ENCODE assay signal across 9 cellular contexts in the genomic region with DNA sequence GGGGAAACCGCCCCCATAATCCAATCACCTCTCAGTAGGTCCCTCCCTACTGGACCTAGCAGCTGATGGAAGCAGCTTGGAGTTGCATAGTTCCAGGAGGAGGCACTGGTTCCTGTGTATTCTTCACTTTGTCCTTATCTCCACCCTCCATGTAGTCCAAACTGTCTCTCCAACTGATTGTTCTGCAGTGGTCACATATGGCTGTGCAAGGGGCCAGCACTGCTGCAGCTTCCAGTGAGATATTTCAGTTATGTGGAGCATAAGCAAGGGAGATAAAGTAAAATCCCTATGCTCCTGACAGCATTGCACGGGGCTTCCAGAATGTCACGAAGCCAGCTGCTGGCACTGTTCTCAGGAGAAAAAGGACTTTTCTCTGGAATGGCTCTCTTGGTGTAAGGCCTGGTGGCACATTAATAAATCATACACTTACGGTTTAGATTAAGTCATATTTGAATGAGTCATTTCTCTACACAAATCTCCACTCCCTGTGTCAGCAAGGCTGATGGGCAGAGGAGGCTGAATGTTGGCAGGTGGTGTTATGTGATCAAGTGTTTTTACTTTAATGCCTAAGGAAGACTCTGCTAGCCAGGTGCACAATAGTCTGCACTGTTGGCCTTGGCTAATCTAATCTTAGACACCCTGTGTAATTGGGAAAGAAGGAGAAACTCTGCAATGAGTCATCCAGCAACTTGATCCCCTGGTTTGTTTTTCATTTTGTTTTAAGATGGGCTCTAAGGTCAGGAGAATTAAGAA.
DNase-seq lines count a peak whose midpoint lies in the region; ATAC-seq, FAIRE-seq and TF ChIP-seq lines count a peak whose summit lies in the region.
"Had no signal": no experiment of that assay in that cellular context is flagged by ENCODE, and none has a peak within 500 bp of the region (broad histone marks: within the 10 kb centered on the region; RNA-seq: fewer than 3 reads in every experiment).

No MANE protein-coding gene starts in this region.

- 20 to 44% (median 42%) methylated on average over 4 of the region's 4 CpGs for WGBS in small intestine, 3 donors

- H3K9me3 ChIP-seq in RWPE2 (ENCODE audit: severe bottlenecking): no peaks in the 10 kb centered on the region
- H3K9me3 ChIP-seq in small intestine (ENCODE audit: control insufficient read depth, low read depth): no peaks in the 10 kb centered on the region

- peaks cover 27% of the 10 kb centered on the region for H3K4me1 ChIP-seq in RWPE2 (ENCODE audit: insufficient read depth, poor library complexity, severe bottlenecking)
- H3K4me1 ChIP-seq in foreskin keratinocyte: peaks cover 6% of the 10 kb centered on the region
- peaks cover 4% of the 10 kb centered on the region in 2 donors for H3K4me1 ChIP-seq in small intestine (ENCODE audit: control insufficient read depth in 2 of 2, insufficient read depth in 1 of 2, low read depth in 1 of 2, low read length in 1 of 2)

- peak; percentile 98 for ATAC-seq in RWPE2 (ENCODE audit: low read depth)
- ATAC-seq in foreskin keratinocyte: peak; percentile 91

- H3K4me3 ChIP-seq in RWPE2 (ENCODE audit: severe bottlenecking) (no peak overlapping the region), small intestine (ENCODE audit: low read depth in 1 of 2, low read length in 2 of 2) (no peak overlapping the region)

- H3K27ac ChIP-seq in RWPE2 (ENCODE audit: poor library complexity, severe bottlenecking) (peak overlapping the region; percentile 53), foreskin keratinocyte (peak overlapping the region; percentile 26), small intestine (ENCODE audit: low read depth in 1 of 2, low read length in 1 of 2) (peak overlapping the region in 1 of 2 donors; percentile 88)

- H3K36me3 ChIP-seq in RWPE2 (ENCODE audit: low read depth) (no peaks in the 10 kb centered on the region), small intestine (ENCODE audit: control insufficient read depth in 2 of 2, insufficient read depth in 2 of 2, low read length in 2 of 2) (no peaks in the 10 kb centered on the region)

- DNase-seq in HT-29 (ENCODE audit: low spot score) (peak; percentile 82), RWPE2 (ENCODE audit: low spot score) (no peak), foreskin keratinocyte (peak; percentile 76 to 82), small intestine (peak; percentile 90), SKM-1 treated with dmso at 0.1 percent for 144 hours (lab: John Stamatoyannopoulos, UW; ENCODE audit: unreplicated experiment) (no peak), GM12891 (ENCODE audit: insufficient read length, low spot score) (no peak), ecto neural progenitor cell (ENCODE audit: low spot score) (no peak)
- DNase-seq in activated CD4-positive, alpha-beta T cell treated with anti-CD3 and anti-CD28 coated beads for 4 hours: no peak
- DNase-seq: HCEC 1CT had no signal

- no peak for TF ChIP-seq POLR2A in GM12891 (IDR thresholded peaks at IDR 0.05; ENCODE audit: low read depth, low read length)

- H3K27me3 ChIP-seq in RWPE2 (ENCODE audit: insufficient read depth, poor library complexity, severe bottlenecking) (no peaks in the 10 kb centered on the region), foreskin keratinocyte (no peaks in the 10 kb centered on the region), small intestine (ENCODE audit: control insufficient read depth in 2 of 2, insufficient read depth in 2 of 2, low read length in 2 of 2) (no peaks in the 10 kb centered on the region)

- FAIRE-seq in small intestine (lab: Jason Lieb, UNC): no peak
- FAIRE-seq in GM12891 (lab: Jason Lieb, UNC): no peak

- TF ChIP-seq CTCF in RWPE2 (IDR thresholded peaks at IDR 0.05; ENCODE audit: poor library complexity, severe bottlenecking) (no peak), foreskin keratinocyte (conservative IDR thresholded peaks at IDR 0.05) (no peak)

TF ChIP-seq in GM12891, 5 proteins besides CTCF, POLR2A, EP300 and RAD21:
- no peak for TF ChIP-seq SPI1 (IDR thresholded peaks at IDR 0.05; ENCODE audit: low read depth, low read length)
- TF ChIP-seq PAX5 (IDR thresholded peaks at IDR 0.05; ENCODE audit: insufficient read depth, low read length, severe bottlenecking): no peak
- TF ChIP-seq POU2F2 (IDR thresholded peaks at IDR 0.05; ENCODE audit: low read depth, low read length): no peak
- no peak for TF ChIP-seq POLR2AphosphoS5 (IDR thresholded peaks at IDR 0.05; ENCODE audit: low read depth, low read length)
- TF ChIP-seq TAF1 (IDR thresholded peaks at IDR 0.05; ENCODE audit: low read depth, low read length): no peak

Comparison
In these comparisons a context has a peak if more than half of its experiments do, and no peak if none do; other contexts are left out.
1. DNase-seq: peak in HT-29 (single experiment), foreskin keratinocyte (2 of 2) and small intestine (single experiment); none in RWPE2 (single experiment), SKM-1 treated with dmso at 0.1 percent for 144 hours (single experiment), GM12891 (single experiment), ecto neural progenitor cell (single experiment) and activated CD4-positive, alpha-beta T cell treated with anti-CD3 and anti-CD28 coated beads for 4 hours (0 of 2).